ENCODE assay signal across 9 cellular contexts in genomic region chr1:156383023-156383422, GRCh38. TPM values are rescaled to one million over a fixed set of nuclear protein-coding genes. Genes with fewer than 3 reads are reported as not detected.
DNase-seq lines count a peak whose midpoint lies in the region; ATAC-seq and TF ChIP-seq lines count a peak whose summit lies in the region.
"Had no signal": no experiment of that assay in that cellular context is flagged by ENCODE, and none has a peak within 500 bp of the region (broad histone marks: within the 10 kb centered on the region; RNA-seq: fewer than 3 reads in every experiment).

No MANE protein-coding gene starts in this region.

- peaks cover 27% of the 10 kb centered on the region for H3K27me3 Mint-ChIP-seq in T-helper 17 cell

- H3K4me3 ChIP-seq in spleen: no peak overlapping the region

- 51 to 66% (median 53%) methylated on average over 6 to 9 of the region's 9 CpGs for WGBS in spleen, 5 donors

- intact Hi-C loops in spleen (cut with DNase I; ENCODE audit: low total_unique reads): no loop called here

- no peaks in the 10 kb centered on the region for H3K36me3 Mint-ChIP-seq in T-helper 17 cell (ENCODE audit: low read depth)

- DNase-seq in AG08395 (ENCODE audit: low spot score) (peak; percentile 82), NCI-H1105 treated with DMSO at 0.1 percent for 48 hours (lab: John Stamatoyannopoulos, UW) (peak; percentile 57), T-helper 17 cell (peak in 2 of 3 donors; percentile 30 to 43), anterior cingulate cortex (lab: John Stamatoyannopoulos, UW) (peak in 55 of 58 donors; percentile 22 to 82 (median 58)), hepatic stellate cell (ENCODE audit: low spot score) (peak; percentile 84), spleen (peak; percentile 82)

- H3K27me3 ChIP-seq in spleen (replicated peaks in 1 of 7): peaks cover 0 to 28% (median 4%) of the 10 kb centered on the region in 7 donors

- no peaks in the 10 kb centered on the region for H3K9me3 ChIP-seq in T-helper 17 cell (ENCODE audit: control insufficient read depth, low read length, poor library complexity, severe bottlenecking)
- no peaks in the 10 kb centered on the region for H3K9me3 ChIP-seq in spleen

- H3K4me3 Mint-ChIP-seq in T-helper 17 cell: no peak overlapping the region

- TF ChIP-seq CTCF in spleen (IDR thresholded peaks at IDR 0.05 in 8 of 11, conservative IDR thresholded peaks at IDR 0.05 in 3 of 11): peak; percentile 48 to 86 (median 73)

- ATAC-seq in GM19035 (IDR thresholded peaks at IDR 0.05; ENCODE audit: unreplicated experiment) (peak; percentile 58), T-helper 17 cell (peak; percentile 86), HG02938 (IDR thresholded peaks at IDR 0.05; ENCODE audit: unreplicated experiment) (no peak)

- H3K27ac Mint-ChIP-seq in T-helper 17 cell: no peak overlapping the region

- TF ChIP-seq POLR2A in spleen (IDR thresholded peaks at IDR 0.05): no peak

- peaks cover 10% of the 10 kb centered on the region for H3K4me1 Mint-ChIP-seq in T-helper 17 cell

- H3K27ac ChIP-seq in spleen: no peak overlapping the region

- H3K36me3 ChIP-seq in spleen: no peaks in the 10 kb centered on the region

- peaks cover 0 to 16% (median 5%) of the 10 kb centered on the region in 6 donors for H3K4me1 ChIP-seq in spleen

RNA-seq across cellular contexts. Expression of gene RHBG, which starts 14.0 kb away (rescaled TPM):
- total RNA-seq in T-helper 17 cell: not detected
- 1 to 10 TPM in 1 of 7 donors, under 1 TPM in 1, not detected in 5; 0.67 to 1.4 TPM for total RNA-seq in spleen
- polyA plus RNA-seq in spleen: under 1 TPM; 0.05 to 0.38 (median 0.13) TPM
- total RNA-seq: temporal lobe had no signal

RNA-seq across cellular contexts. Expression of gene TSACC, which starts 44.7 kb away (rescaled TPM):
- total RNA-seq in T-helper 17 cell: under 1 TPM in 1 of 2 donors, not detected in 1; 0.40 TPM
- not detected for total RNA-seq in spleen
- polyA plus RNA-seq in spleen: 1 to 10 TPM in 2 of 3 donors, under 1 TPM in 1; 0.41 to 1.4 (median 1.3) TPM
- total RNA-seq: temporal lobe had no signal

RNA-seq across cellular contexts. Expression of gene CCT3, which starts 44.9 kb away (rescaled TPM):
- 10 to 100 TPM; 75.3 to 77.6 TPM for total RNA-seq in T-helper 17 cell
- 100 to 1,000 TPM in 5 of 7 donors, 10 to 100 TPM in 2; 83.9 to 129 (median 104) TPM for total RNA-seq in spleen
- polyA plus RNA-seq in spleen: 100 to 1,000 TPM in 2 of 3 donors, 10 to 100 TPM in 1; 73.7 to 113 (median 106) TPM
